Comparison of ENCODE assay signal across 23 cellular contexts in genomic region chr13:97979556-97979955, GRCh38. TPM values are rescaled to one million over a fixed set of nuclear protein-coding genes. Genes with fewer than 3 reads are reported as not detected.
DNase-seq lines count a peak whose midpoint lies in the region; ATAC-seq, FAIRE-seq and TF ChIP-seq lines count a peak whose summit lies in the region.
"Had no signal": no experiment of that assay in that cellular context is flagged by ENCODE, and none has a peak within 500 bp of the region (broad histone marks: within the 10 kb centered on the region; RNA-seq: fewer than 3 reads in every experiment).

No MANE protein-coding gene starts in this region.

- no peaks in the 10 kb centered on the region for H3K9me3 ChIP-seq in A549
- H3K9me3 ChIP-seq in SJSA1 (replicated peaks): no peaks in the 10 kb centered on the region
- no peaks in the 10 kb centered on the region for H3K9me3 ChIP-seq in fibroblast of lung (ENCODE audit: control insufficient read depth, insufficient read depth, low read depth, low read length)
- no peaks in the 10 kb centered on the region for H3K9me3 ChIP-seq in stomach

- no peaks in the 10 kb centered on the region for H3K27me3 ChIP-seq in GM23338 (ENCODE audit: insufficient read depth)
- no peaks in the 10 kb centered on the region for H3K27me3 ChIP-seq in SJSA1 (replicated peaks)
- H3K27me3 ChIP-seq in fibroblast of lung (ENCODE audit: control insufficient read depth, insufficient read depth, low read length): no peaks in the 10 kb centered on the region
- H3K27me3 ChIP-seq in stomach: no peaks in the 10 kb centered on the region
- H3K27me3 ChIP-seq: dorsolateral prefrontal cortex, foreskin keratinocyte had no signal

- no peaks in the 10 kb centered on the region for H3K9me2 ChIP-seq in GM23338 (ENCODE audit: insufficient read depth)

- no peak overlapping the region for H2AFZ ChIP-seq in GM23338
- H2AFZ ChIP-seq in fibroblast of lung (ENCODE audit: low read length): no peak overlapping the region

- DNase-seq in A549 (ENCODE audit: low read depth in 1 of 2, low spot score in 1 of 2) (no peak), GM23338 (ENCODE audit: low spot score) (no peak), SJSA1 (ENCODE audit: low read depth in 1 of 2, low spot score in 2 of 2) (no peak), fibroblast of lung (ENCODE audit: low read depth in 2 of 2) (no peak), SKM-1 (lab: John Stamatoyannopoulos, UW; ENCODE audit: unreplicated experiment) (no peak), stomach (no peak)
- DNase-seq in activated naive CD4-positive, alpha-beta T cell treated with anti-CD3 and anti-CD28 coated beads, Interleukin-2, amount 10 ng/mL, durations not matched to agents 7 days and 5 days: no peak
- DNase-seq: activated CD4-positive, alpha-beta T cell treated with anti-CD3 and anti-CD28 coated beads for 48 hours; activated CD8-positive, alpha-beta memory T cell treated with anti-CD3 and anti-CD28 coated beads, Interleukin-2, amount 10 ng/mL, durations not matched to agents 7 days and 5 days; amygdala; CD4-positive, CD25-positive, alpha-beta regulatory T cell; central memory CD4-positive, alpha-beta T cell; dorsolateral prefrontal cortex; foreskin keratinocyte; hypothalamus; NCI-H1105 treated with DMSO at 0.1 percent for 48 hours; NCI-H510A; occipital lobe; retina; RPMI8226; stimulated activated CD8-positive, alpha-beta memory T cell treated with anti-CD3 and anti-CD28 coated beads, Interleukin-4, amount 100 ng/mL, for 48 hours had no signal

- no peak for TF ChIP-seq EP300 in A549 (IDR thresholded peaks at IDR 0.05)
- TF ChIP-seq EP300 in stomach (IDR thresholded peaks at IDR 0.05): no peak

- H3K79me2 ChIP-seq in GM23338 (replicated peaks; ENCODE audit: insufficient read depth) (peaks cover 76% of the 10 kb centered on the region), fibroblast of lung (ENCODE audit: control insufficient read depth, insufficient read depth, low read length) (peaks cover 54% of the 10 kb centered on the region)

- TF ChIP-seq CTCF in A549 (IDR thresholded peaks at IDR 0.05) (no peak), GM23338 (conservative IDR thresholded peaks at IDR 0.05; ENCODE audit: low read depth in 2 of 2) (no peak), fibroblast of lung (conservative IDR thresholded peaks at IDR 0.05 in 1 of 2, IDR thresholded peaks at IDR 0.05 in 1 of 2; ENCODE audit: low read depth in 1 of 2, low read length in 2 of 2) (no peak), stomach (IDR thresholded peaks at IDR 0.05) (no peak)

- H3K9ac ChIP-seq in fibroblast of lung (ENCODE audit: insufficient read depth, low read length): no peak overlapping the region

- ATAC-seq in A549 (no peak), GM23338 (no peak), GM21515 (IDR thresholded peaks at IDR 0.05; ENCODE audit: unreplicated experiment) (no peak)
- ATAC-seq: activated CD8-positive, alpha-beta memory T cell treated with anti-CD3 and anti-CD28 coated beads, Interleukin-2, amount 10 ng/mL, durations not matched to agents 7 days and 5 days; foreskin keratinocyte had no signal

- no peak for FAIRE-seq in A549 (lab: Jason Lieb, UNC)
- FAIRE-seq: H1 had no signal

- H3K27ac ChIP-seq in A549 (no peak overlapping the region), GM23338 (ENCODE audit: low read depth) (peak overlapping the region; percentile 20; the same call in 1 of the 2 replicates), SJSA1 (peak overlapping the region; percentile 17; the same call in 1 of the 2 replicates), fibroblast of lung (ENCODE audit: insufficient read depth, low read length) (peak overlapping the region; percentile 41), stomach (no peak overlapping the region)
- H3K27ac ChIP-seq: dorsolateral prefrontal cortex, foreskin keratinocyte had no signal

- no peak overlapping the region for H3K4me3 ChIP-seq in A549
- H3K4me3 ChIP-seq in GM23338: no peak overlapping the region
- H3K4me3 ChIP-seq in SJSA1: no peak overlapping the region
- no peak overlapping the region for H3K4me3 ChIP-seq in fibroblast of lung (replicated peaks in 1 of 4; ENCODE audit: control extremely low read depth in 1 of 4, insufficient read depth in 1 of 4, low read depth in 3 of 4, low read length in 4 of 4)
- no peak overlapping the region for H3K4me3 ChIP-seq in stomach

- H4K20me1 ChIP-seq in GM23338 (replicated peaks; ENCODE audit: insufficient read depth): peaks cover 27% of the 10 kb centered on the region
- no peaks in the 10 kb centered on the region for H4K20me1 ChIP-seq in fibroblast of lung (ENCODE audit: control insufficient read depth, extremely low read depth, insufficient read depth, low read length)

- H3K27me3 Mint-ChIP-seq in GM23338 (ENCODE audit: insufficient read depth, low read depth, poor library complexity): peaks cover 2% of the 10 kb centered on the region
- no peaks in the 10 kb centered on the region for H3K27me3 Mint-ChIP-seq in activated naive CD4-positive, alpha-beta T cell treated with anti-CD3 and anti-CD28 coated beads, Interleukin-2, amount 10 ng/mL, durations not matched to agents 7 days and 5 days
- H3K27me3 Mint-ChIP-seq: activated CD8-positive, alpha-beta memory T cell treated with anti-CD3 and anti-CD28 coated beads, Interleukin-2, amount 10 ng/mL, durations not matched to agents 7 days and 5 days; CD4-positive, CD25-positive, alpha-beta regulatory T cell had no signal

- H3K4me1 Mint-ChIP-seq in GM23338: peaks cover 25% of the 10 kb centered on the region
- H3K4me1 Mint-ChIP-seq in activated naive CD4-positive, alpha-beta T cell treated with anti-CD3 and anti-CD28 coated beads, Interleukin-2, amount 10 ng/mL, durations not matched to agents 7 days and 5 days: peaks cover 50% of the 10 kb centered on the region

- CTCF ChIA-PET in A549 (lab: Yijun Ruan, JAX): interaction anchor here (1.0 kb wide), 1 partner anchor 54 kb away, joined by 3 read pairs; no protein-coding TSS in a partner anchor
- CTCF ChIA-PET in activated naive CD4-positive, alpha-beta T cell treated with anti-CD3 and anti-CD28 coated beads, Interleukin-2, amount 10 ng/mL, durations not matched to agents 7 days and 5 days (lab: Charles Lee): no interaction called here

- H3K4me2 ChIP-seq in A549: peak overlapping the region; percentile 73; the same call in 2 of the 3 replicates
- H3K4me2 ChIP-seq in GM23338: no peak overlapping the region
- H3K4me2 ChIP-seq in fibroblast of lung (ENCODE audit: extremely low read depth, insufficient read depth, low read length): peak overlapping the region; percentile 80

- no peak for TF ChIP-seq RAD21 in A549 (conservative IDR thresholded peaks at IDR 0.05 in 1 of 2, IDR thresholded peaks at IDR 0.05 in 1 of 2)

- no peaks in the 10 kb centered on the region for H3K9me3 Mint-ChIP-seq in GM23338
- H3K9me3 Mint-ChIP-seq in activated naive CD4-positive, alpha-beta T cell treated with anti-CD3 and anti-CD28 coated beads, Interleukin-2, amount 10 ng/mL, durations not matched to agents 7 days and 5 days: no peaks in the 10 kb centered on the region
- H3K9me3 Mint-ChIP-seq: CD4-positive, CD25-positive, alpha-beta regulatory T cell had no signal

- peaks cover 33% of the 10 kb centered on the region for H3K4me1 ChIP-seq in A549
- peaks cover 3% of the 10 kb centered on the region; the same call in 1 of the 2 replicates for H3K4me1 ChIP-seq in GM23338 (ENCODE audit: insufficient read depth)
- H3K4me1 ChIP-seq in SJSA1 (replicated peaks): peaks cover 33% of the 10 kb centered on the region
- H3K4me1 ChIP-seq in fibroblast of lung (ENCODE audit: control insufficient read depth, extremely low read depth, insufficient read depth, low read length): peaks cover 6% of the 10 kb centered on the region
- peaks cover 20 to 60% (median 38%) of the 10 kb centered on the region in 4 donors for H3K4me1 ChIP-seq in stomach

- H3K4me3 Mint-ChIP-seq in GM23338: peak overlapping the region; percentile 39
- no peak overlapping the region for H3K4me3 Mint-ChIP-seq in activated naive CD4-positive, alpha-beta T cell treated with anti-CD3 and anti-CD28 coated beads, Interleukin-2, amount 10 ng/mL, durations not matched to agents 7 days and 5 days
- H3K4me3 Mint-ChIP-seq: activated CD8-positive, alpha-beta memory T cell treated with anti-CD3 and anti-CD28 coated beads, Interleukin-2, amount 10 ng/mL, durations not matched to agents 7 days and 5 days had no signal

- TF ChIP-seq POLR2A in A549 (IDR thresholded peaks at IDR 0.05; ENCODE audit: low read length): no peak
- TF ChIP-seq POLR2A in stomach (IDR thresholded peaks at IDR 0.05): no peak

- no peak overlapping the region for H3K27ac Mint-ChIP-seq in GM23338
- no peak overlapping the region for H3K27ac Mint-ChIP-seq in activated naive CD4-positive, alpha-beta T cell treated with anti-CD3 and anti-CD28 coated beads, Interleukin-2, amount 10 ng/mL, durations not matched to agents 7 days and 5 days
- H3K27ac Mint-ChIP-seq: activated CD8-positive, alpha-beta memory T cell treated with anti-CD3 and anti-CD28 coated beads, Interleukin-2, amount 10 ng/mL, durations not matched to agents 7 days and 5 days had no signal

- H3K36me3 ChIP-seq in GM23338 (ENCODE audit: insufficient read depth) (peaks cover 11% of the 10 kb centered on the region; the same call in 1 of the 2 replicates), SJSA1 (peaks cover 56% of the 10 kb centered on the region), fibroblast of lung (ENCODE audit: control insufficient read depth, insufficient read depth, low read length) (no peaks in the 10 kb centered on the region), stomach (peaks cover 0 to 21% (median 19%) of the 10 kb centered on the region in 4 donors)

- intact Hi-C loops in stomach (cut with DNase I; ENCODE audit: low total_unique reads): no loop called here

- H3K36me3 Mint-ChIP-seq in GM23338 (ENCODE audit: low read depth): peaks cover 46% of the 10 kb centered on the region
- peaks cover 13% of the 10 kb centered on the region for H3K36me3 Mint-ChIP-seq in activated naive CD4-positive, alpha-beta T cell treated with anti-CD3 and anti-CD28 coated beads, Interleukin-2, amount 10 ng/mL, durations not matched to agents 7 days and 5 days

- POLR2A ChIA-PET in A549 (lab: Yijun Ruan, JAX): no interaction called here

- 0 out of 2 replicates have a peak, but pooled peaks cover 3% of the 10 kb centered on the region for H3F3A ChIP-seq in GM23338 (replicated peaks; ENCODE audit: low read depth)

RNA-seq across cellular contexts. Expression of gene IPO5, which starts 26.1 kb away (rescaled TPM):
- polyA plus RNA-seq in A549 (2011; rRNA removed) (166 and 174 TPM in 2 replicates), A549 (2017; fragmentation: RNase III; extraction: RNeasy Plus Mini Kit Qiagen cat#74134 plus additional on column Dnase treatment) (98.1 to 106 TPM (median 98.4 TPM) in 3 replicates), GM23338 (2016; fragmentation: Nextera tagmentation; extraction: Ambion mirVana) (107 and 124 TPM in 2 replicates), fibroblast of lung (147 and 152 TPM in 2 replicates), stomach (10 to 100 TPM; 24.7 to 41.5 (median 25.2) TPM)
- 55.0 and 60.2 TPM in 2 replicates for polyA plus RNA-seq in A549 (2012; cell fraction: cytosol; rRNA removed)
- polyA plus RNA-seq in A549 (2012; cell fraction: nucleus; rRNA removed): 52.1 and 55.8 TPM in 2 replicates
- 126 and 128 TPM in 2 replicates for polyA minus RNA-seq in A549 (2011; rRNA and poly(A)+ RNA removed)
- 353 and 426 TPM in 2 replicates for total RNA-seq in GM23338 (2014; rRNA removed; shearing (Covaris generic))
- 111 and 146 TPM in 2 replicates for total RNA-seq in SJSA1 (2014; rRNA removed; shearing (Covaris generic))
- total RNA-seq in fibroblast of lung (222 and 240 TPM in 2 replicates), stomach (100 to 1,000 TPM in 3 of 5 donors, 10 to 100 TPM in 2; 44.9 to 236 (median 102) TPM)
- 98.2 and 106 TPM in 2 replicates for polyA plus RNA-seq in fibroblast of lung (2012)
- polyA minus RNA-seq in fibroblast of lung (ENCODE audit: low replicate concordance): 61.2 and 70.8 TPM in 2 replicates

Comparison
In these comparisons a context has a peak if more than half of its experiments do, and no peak if none do; other contexts are left out.
1. H3K27ac ChIP-seq: peak in GM23338 (single experiment), SJSA1 (single experiment) and fibroblast of lung (single experiment); none in A549 (0 of 2) and stomach (0 of 5).